8 cellular contexts compared by ENCODE assay signal in the genomic region with DNA sequence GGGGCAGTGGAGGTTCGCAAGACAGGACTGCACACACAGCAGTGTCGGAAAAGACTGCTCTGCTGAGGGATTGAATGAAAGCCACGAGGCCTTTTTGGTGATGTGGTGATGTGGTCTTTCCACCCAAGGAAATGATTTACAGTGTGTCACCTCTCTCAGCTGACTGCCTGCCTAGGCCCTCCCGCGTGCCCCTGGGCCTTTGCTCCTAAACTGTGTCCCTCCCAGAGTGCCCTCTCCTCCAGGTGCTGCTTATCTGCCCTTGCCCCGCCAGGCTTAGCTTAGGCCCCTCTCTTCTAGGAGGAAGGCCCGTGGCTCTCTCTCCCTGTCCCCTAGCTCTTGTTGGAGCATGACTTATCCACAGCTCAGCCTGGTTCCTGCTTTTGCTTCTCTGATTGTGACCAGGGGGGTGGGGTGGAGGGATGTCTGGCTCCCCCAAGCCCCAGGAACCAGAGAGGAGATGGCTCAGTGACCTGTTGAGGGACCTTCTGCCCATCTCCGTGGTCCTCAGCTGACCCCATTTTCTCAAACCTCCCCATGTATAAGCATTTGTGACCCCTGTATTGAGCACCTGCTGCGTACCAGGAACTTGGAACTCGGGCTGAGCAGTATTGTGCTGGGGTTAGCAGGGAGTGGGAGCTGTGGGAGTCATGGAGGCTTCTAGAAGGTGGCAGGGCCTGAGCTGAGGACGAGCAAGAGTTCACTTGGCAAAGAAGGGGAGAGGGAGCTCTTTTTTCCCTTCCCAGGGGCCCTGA. TPM values are rescaled to one million over a fixed set of nuclear protein-coding genes. Genes with fewer than 3 reads are reported as not detected.
DNase-seq lines count a peak whose midpoint lies in the region; ATAC-seq and TF ChIP-seq lines count a peak whose summit lies in the region.

No MANE protein-coding gene starts in this region.

- peak overlapping the region in 3 of 8 donors; percentile 26 to 87 (median 85) for H3K27ac ChIP-seq in spleen

- TF ChIP-seq POLR2A in spleen (IDR thresholded peaks at IDR 0.05): no peak

- no peak for ATAC-seq in HG03095 (IDR thresholded peaks at IDR 0.05; ENCODE audit: unreplicated experiment)

- peaks cover 0 to 19% (median 0%) of the 10 kb centered on the region in 6 donors for H3K36me3 ChIP-seq in spleen

- H3K4me3 ChIP-seq in epithelial cell of esophagus (ENCODE audit: low read length) (no peak overlapping the region), spleen (peak overlapping the region in 2 of 8 donors; percentile 1 to 87)

- H3K4me1 ChIP-seq in spleen: peaks cover 0 to 61% (median 33%) of the 10 kb centered on the region in 6 donors

- no peaks in the 10 kb centered on the region for H3K9me3 ChIP-seq in spleen

- DNase-seq in DMS53 (lab: John Stamatoyannopoulos, UW): peak; percentile 38
- DNase-seq in DMS53 treated with DMSO at 0.1 percent for 48 hours (lab: John Stamatoyannopoulos, UW; ENCODE audit: unreplicated experiment): no peak
- DNase-seq in M059J (ENCODE audit: low read depth): peak; percentile 43
- peak; percentile 27 for DNase-seq in epithelial cell of esophagus (ENCODE audit: low read depth)
- peak; percentile 66 for DNase-seq in spleen
- DNase-seq in NAMALWA (ENCODE audit: low spot score): no peak
- no peak for DNase-seq in GM13977 (ENCODE audit: low spot score)

- TF ChIP-seq CTCF in epithelial cell of esophagus (IDR thresholded peaks at IDR 0.05; ENCODE audit: insufficient read depth, low read depth, low read length, missing control alignments) (no peak), spleen (IDR thresholded peaks at IDR 0.05 in 8 of 11, conservative IDR thresholded peaks at IDR 0.05 in 3 of 11) (no peak), GM13977 (IDR thresholded peaks at IDR 0.05; ENCODE audit: extremely low read depth, insufficient read depth, missing control alignments) (no peak)

- in situ Hi-C loops in GM13977 (cut with MboI; ENCODE audit: low pct_unique_long_range_greater_than_20kb, low sequenced_read_pairs, unreplicated experiment): no loop called here

- intact Hi-C loops in spleen (cut with DNase I; ENCODE audit: low total_unique reads): no loop called here

- peaks cover 0 to 23% (median 6%) of the 10 kb centered on the region in 7 donors for H3K27me3 ChIP-seq in spleen (replicated peaks in 1 of 7)

- WGBS in spleen, 5 donors: 68 to 81% (median 76%) methylated on average over 10 to 11 of the region's 11 CpGs

RNA-seq across cellular contexts. Expression of gene SRC, which starts 2.1 kb away (rescaled TPM):
- 16.5 and 24.3 TPM in 2 replicates for total RNA-seq in M059J (2014; rRNA removed; shearing (Covaris generic))
- 10 to 100 TPM; 27.3 to 68.0 (median 36.1) TPM for total RNA-seq in spleen
- 10 to 100 TPM in 2 of 3 donors, 1 to 10 TPM in 1; 7.0 to 28.7 (median 10.1) TPM for polyA plus RNA-seq in spleen

RNA-seq across cellular contexts. Expression of gene MANBAL, which starts 58.6 kb away (rescaled TPM):
- 40.3 and 45.9 TPM in 2 replicates for total RNA-seq in M059J (2014; rRNA removed; shearing (Covaris generic))
- 10 to 100 TPM; 10.7 to 24.7 (median 18.1) TPM for total RNA-seq in spleen
- polyA plus RNA-seq in spleen: 10 to 100 TPM; 30.2 to 33.0 (median 32.3) TPM

Comparison
In these comparisons a context has a peak if more than half of its experiments do, and no peak if none do; other contexts are left out.
1. DNase-seq: peak in DMS53 (single experiment), M059J (single experiment), epithelial cell of esophagus (single experiment) and spleen (single experiment); none in DMS53 treated with DMSO at 0.1 percent for 48 hours (single experiment), NAMALWA (single experiment) and GM13977 (single experiment).